Comparison of ENCODE assay signal across 15 cellular contexts in genomic region chr6:137277971-137278602, GRCh38. TPM values are rescaled to one million over a fixed set of nuclear protein-coding genes. Genes with fewer than 3 reads are reported as not detected.
A peak's percentile ranks its signal among the peaks of the same experiment; 100 is the strongest.
DNase-seq lines count a peak whose midpoint lies in the region; ATAC-seq and TF ChIP-seq lines count a peak whose summit lies in the region.
"Had no signal": no experiment of that assay in that cellular context is flagged by ENCODE, and none has a peak within 500 bp of the region (broad histone marks: within the 10 kb centered on the region; RNA-seq: fewer than 3 reads in every experiment).

No MANE protein-coding gene starts in this region.

- H4K20me1 ChIP-seq in hepatocyte (ENCODE audit: insufficient read depth, poor library complexity, severe bottlenecking), result no peaks in the 10 kb centered on the region

- H3K27me3 ChIP-seq in AG04450 (ENCODE audit: control insufficient read depth, insufficient read depth, low read length) (no peaks in the 10 kb centered on the region), hepatocyte (no peaks in the 10 kb centered on the region)
- H3K27me3 ChIP-seq: adrenal gland, heart left ventricle had no signal

- no peak overlapping the region for H3K27ac Mint-ChIP-seq in effector memory CD8-positive, alpha-beta T cell

- WGBS in hepatocyte (ENCODE audit: low lambda C conversion rate, missing lambda C conversion rate), result 41% methylated on average over 14 of the region's 14 CpGs

- no peak overlapping the region for H3K4me2 ChIP-seq in hepatocyte

- H2AFZ ChIP-seq in hepatocyte, result no peak overlapping the region

- no peaks in the 10 kb centered on the region for H3K79me2 ChIP-seq in hepatocyte

- peaks cover 0 to 13% of the 10 kb centered on the region in 2 donors for H3K27me3 Mint-ChIP-seq in effector memory CD8-positive, alpha-beta T cell
- H3K27me3 Mint-ChIP-seq: naive B cell had no signal

- H3K9me3 Mint-ChIP-seq in effector memory CD8-positive, alpha-beta T cell, result no peaks in the 10 kb centered on the region
- H3K9me3 Mint-ChIP-seq: naive B cell had no signal

- POLR2A ChIA-PET in AG04450 (lab: Yijun Ruan, JAX), result no interaction called here

- H3K27ac ChIP-seq in AG04450 (ENCODE audit: low read depth, low read length) (no peak overlapping the region), hepatocyte (no peak overlapping the region), caudate nucleus (ENCODE audit: low read depth, low read length) (no peak overlapping the region)
- H3K27ac ChIP-seq: adrenal gland, C4-2B, heart left ventricle had no signal

- CTCF ChIA-PET in AG04450 (lab: Charles Lee), result interaction anchor here (0.8 to 4.6 kb wide), 6 partner anchors 10 to 364 kb away, joined by 3 to 38 read pairs (median 4); no protein-coding TSS in a partner anchor

- H3K4me3 ChIP-seq in AG04450 (ENCODE audit: low read depth, low read length) (no peak overlapping the region), hepatocyte (no peak overlapping the region)
- H3K4me3 ChIP-seq: adrenal gland, heart left ventricle had no signal

- DNase-seq in AG04450 (ENCODE audit: low read depth, low spot score) (peak; percentile 41), HS-5 (ENCODE audit: low read depth) (peak; percentile 74), amniotic epithelial cell (ENCODE audit: low read depth) (peak; percentile 52), hepatocyte (ENCODE audit: low spot score) (peak; percentile 45), NCI-H345 treated with DMSO at 0.1 percent for 48 hours (lab: John Stamatoyannopoulos, UW; ENCODE audit: unreplicated experiment) (no peak), NCI-H748 treated with DMSO at 0.1 percent for 48 hours (lab: John Stamatoyannopoulos, UW) (no peak), caudate nucleus (lab: John Stamatoyannopoulos, UW) (no peak)
- DNase-seq in effector memory CD8-positive, alpha-beta T cell, result no peak
- DNase-seq: adrenal gland; heart left ventricle; naive B cell; NCI-H187 treated with DMSO at 0.1 percent for 48 hours; SHP77; stimulated activated CD4-positive, alpha-beta T cell treated with anti-CD3 and anti-CD28 coated beads, Interleukin-2, amount 100 ng/mL, for 24 hours had no signal

- peaks cover 0 to 7% of the 10 kb centered on the region in 2 donors for H3K4me1 Mint-ChIP-seq in effector memory CD8-positive, alpha-beta T cell (ENCODE audit: low read depth in 2 of 2)

- H3K9me2 ChIP-seq in hepatocyte (replicated peaks; ENCODE audit: insufficient read depth), result no peaks in the 10 kb centered on the region

- H3K36me3 Mint-ChIP-seq in effector memory CD8-positive, alpha-beta T cell (ENCODE audit: insufficient read depth), result no peaks in the 10 kb centered on the region
- H3K36me3 Mint-ChIP-seq: naive B cell had no signal

- ATAC-seq in effector memory CD8-positive, alpha-beta T cell (replicated peaks), result no peak
- ATAC-seq: heart left ventricle had no signal

- no peaks in the 10 kb centered on the region for H3K9me3 ChIP-seq in AG04450 (ENCODE audit: control insufficient read depth, insufficient read depth, low read length)
- H3K9me3 ChIP-seq in hepatocyte (ENCODE audit: low read depth), result no peaks in the 10 kb centered on the region
- H3K9me3 ChIP-seq: adrenal gland, heart left ventricle had no signal

- H3K36me3 ChIP-seq in hepatocyte (replicated peaks; ENCODE audit: insufficient read depth, low read depth), result no peaks in the 10 kb centered on the region
- H3K36me3 ChIP-seq: adrenal gland, heart left ventricle had no signal

- peaks cover 6% of the 10 kb centered on the region for H3K4me1 ChIP-seq in hepatocyte (ENCODE audit: insufficient read depth)
- H3K4me1 ChIP-seq: adrenal gland had no signal

- H3K4me3 Mint-ChIP-seq in effector memory CD8-positive, alpha-beta T cell, result no peak overlapping the region

- TF ChIP-seq CTCF in AG04450 (IDR thresholded peaks at IDR 0.05; ENCODE audit: low read depth, low read length), result no peak
- TF ChIP-seq CTCF in hepatocyte (IDR thresholded peaks at IDR 0.05; ENCODE audit: poor library complexity), result no peak

RNA-seq across cellular contexts. Expression of gene IFNGR1, which starts 58.9 kb away (rescaled TPM):
- polyA plus RNA-seq in AG04450 (2011; rRNA removed) (28.4 and 36.3 TPM in 2 replicates), hepatocyte (78.8 and 83.6 TPM in 2 replicates)
- polyA minus RNA-seq in AG04450 (2011; rRNA and poly(A)+ RNA removed), result 19.5 and 22.7 TPM in 2 replicates
- 123 and 127 TPM in 2 replicates for total RNA-seq in hepatocyte

Comparison
In these comparisons a context has a peak if more than half of its experiments do, and no peak if none do; other contexts are left out.
1. DNase-seq: peak in AG04450 (single experiment), HS-5 (single experiment), amniotic epithelial cell (single experiment) and hepatocyte (single experiment); none in NCI-H345 treated with DMSO at 0.1 percent for 48 hours (single experiment), NCI-H748 treated with DMSO at 0.1 percent for 48 hours (single experiment), effector memory CD8-positive, alpha-beta T cell (0 of 3) and caudate nucleus (0 of 61).